Comparison of ENCODE assay signal across 1 cellular context in the genomic region with DNA sequence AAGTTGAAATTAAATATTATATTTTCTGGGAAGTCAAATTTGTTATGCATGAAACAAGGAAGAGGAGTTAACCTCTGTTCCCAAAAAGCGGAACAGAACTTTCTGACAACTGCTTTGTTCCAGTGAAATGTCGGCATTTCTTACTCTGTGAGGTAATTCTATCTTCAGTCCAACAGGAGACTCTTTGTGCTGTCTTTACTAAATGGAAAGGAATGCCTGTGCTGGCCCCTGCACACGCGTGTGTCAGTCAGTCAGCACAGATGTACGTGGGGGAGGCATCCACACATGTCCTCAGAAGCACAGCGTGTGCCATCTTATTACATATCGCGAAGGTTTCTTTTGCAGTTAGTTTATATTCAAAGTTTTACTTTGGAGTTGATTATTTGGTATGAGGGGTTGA.
TF ChIP-seq lines count a peak whose summit lies in the region.

No MANE protein-coding gene starts in this region.

TF ChIP-seq in HepG2, 621 proteins besides CTCF, POLR2A, EP300 and RAD21 (continued from another document):
- TF ChIP-seq ZNF282 (IDR thresholded peaks at IDR 0.05; ENCODE audit: partially characterized antibody): no peak
